In genomic region chr1:29470087-29470787, GRCh38 we compare ENCODE assay signal across 20 cellular contexts.
A peak's percentile ranks its signal among the peaks of the same experiment; 100 is the strongest.
DNase-seq lines count a peak whose midpoint lies in the region; ATAC-seq and TF ChIP-seq lines count a peak whose summit lies in the region.
"Had no signal": no experiment of that assay in that cellular context is flagged by ENCODE, and none has a peak within 500 bp of the region (broad histone marks: within the 10 kb centered on the region; RNA-seq: fewer than 3 reads in every experiment).

No MANE protein-coding gene starts in this region.

- intact Hi-C loops in natural killer cell (cut with micrococcal nuclease), result no loop called here
- intact Hi-C loops in psoas muscle (cut with DNase I), result no loop called here

- H3K4me1 ChIP-seq in endodermal cell (ENCODE audit: control insufficient read depth, insufficient read depth, low read length) (peaks cover 24% of the 10 kb centered on the region), psoas muscle (no peaks in the 10 kb centered on the region)
- H3K4me1 ChIP-seq: vagina had no signal

- WGBS in endodermal cell (ENCODE audit: insufficient coverage in 1 of 2, insufficient read length in 1 of 2), 2 experiments, result 73 to 90% methylated on average over 4 to 9 of the region's 9 CpGs
- WGBS in psoas muscle, 3 donors, result 54 to 63% (median 59%) methylated on average over 9 of the region's 9 CpGs

- H3K36me3 ChIP-seq in endodermal cell (ENCODE audit: control insufficient read depth, insufficient read depth, low read length) (no peaks in the 10 kb centered on the region), psoas muscle (ENCODE audit: insufficient read depth in 1 of 2, low read depth in 1 of 2) (no peaks in the 10 kb centered on the region)
- H3K36me3 ChIP-seq: thoracic aorta, vagina had no signal

- TF ChIP-seq CTCF in natural killer cell (IDR thresholded peaks at IDR 0.05) (no peak), endodermal cell (conservative IDR thresholded peaks at IDR 0.05) (no peak), psoas muscle (IDR thresholded peaks at IDR 0.05) (no peak)

- no peak overlapping the region for H3K4me3 ChIP-seq in endodermal cell (ENCODE audit: low read length)
- no peak overlapping the region for H3K4me3 ChIP-seq in psoas muscle
- H3K4me3 ChIP-seq: thoracic aorta, vagina had no signal

- DNase-seq in natural killer cell treated with Interleukin-12 subunit alpha and Interleukin-12 subunit beta and Interleukin-15 and Interleukin-18, amount 100 ng/mL, for 72 hours (ENCODE audit: low spot score), result peak; percentile 26
- no peak for DNase-seq in natural killer cell
- peak; percentile 78 for DNase-seq in NCI-H524 treated with DMSO at 0.1 percent for 48 hours (lab: John Stamatoyannopoulos, UW)
- peak; percentile 39 for DNase-seq in endodermal cell
- no peak for DNase-seq in psoas muscle
- DNase-seq: activated CD4-positive, alpha-beta memory T cell treated with anti-CD3 and anti-CD28 coated beads for 36 hours; HFFc6; IMR-90; naive B cell; NCI-H1105 treated with DMSO at 0.1 percent for 48 hours; NCI-H526 treated with DMSO at 0.1 percent for 48 hours; stimulated activated CD4-positive, alpha-beta T cell treated with anti-CD3 and anti-CD28 coated beads, Interleukin-4, amount 100 ng/mL, for 24 hours; stimulated activated naive B cell treated with anti-CD40 and anti-IgM and Interleukin-4, amounts not matched to agents 10 μg/mL and 1 μg/mL and 100 μg/mL, for 72 hours had no signal

- H3K27me3 ChIP-seq in endodermal cell (ENCODE audit: control insufficient read depth, insufficient read depth, low read length, poor library complexity, severe bottlenecking), result no peaks in the 10 kb centered on the region
- peaks cover 0 to 20% (median 0%) of the 10 kb centered on the region in 3 donors for H3K27me3 ChIP-seq in psoas muscle (ENCODE audit: insufficient read depth in 3 of 3, low read length in 2 of 3)
- H3K27me3 ChIP-seq: vagina had no signal

- no peaks in the 10 kb centered on the region for H3K4me1 Mint-ChIP-seq in natural killer cell treated with Interleukin-12 subunit alpha and Interleukin-12 subunit beta and Interleukin-15 and Interleukin-18, amount 100 ng/mL, for 72 hours (ENCODE audit: low read depth in 2 of 2)
- H3K4me1 Mint-ChIP-seq in natural killer cell (no peaks in the 10 kb centered on the region), endodermal cell (peaks cover 56% of the 10 kb centered on the region)
- H3K4me1 Mint-ChIP-seq: CD14-positive monocyte; central memory CD8-positive, alpha-beta T cell; naive B cell; stimulated activated naive B cell treated with anti-CD40 and anti-IgM and Interleukin-4, amounts not matched to agents 10 μg/mL and 1 μg/mL and 100 μg/mL, for 72 hours had no signal

- H3K9me3 ChIP-seq in endodermal cell (ENCODE audit: control insufficient read depth, low read length) (peaks cover 9% of the 10 kb centered on the region), psoas muscle (peaks cover 3% of the 10 kb centered on the region)
- H3K9me3 ChIP-seq: thoracic aorta, vagina had no signal

- peaks cover 2% of the 10 kb centered on the region for H3K36me3 Mint-ChIP-seq in natural killer cell treated with Interleukin-12 subunit alpha and Interleukin-12 subunit beta and Interleukin-15 and Interleukin-18, amount 100 ng/mL, for 72 hours
- H3K36me3 Mint-ChIP-seq in natural killer cell, result no peaks in the 10 kb centered on the region
- no peaks in the 10 kb centered on the region for H3K36me3 Mint-ChIP-seq in endodermal cell (ENCODE audit: low read depth)
- H3K36me3 Mint-ChIP-seq: activated CD4-positive, alpha-beta memory T cell treated with anti-CD3 and anti-CD28 coated beads for 36 hours; CD14-positive monocyte; stimulated activated naive B cell treated with anti-CD40 and anti-IgM and Interleukin-4, amounts not matched to agents 10 μg/mL and 1 μg/mL and 100 μg/mL, for 72 hours had no signal

- H3K27ac ChIP-seq in endodermal cell (ENCODE audit: low read depth, low read length) (no peak overlapping the region), psoas muscle (no peak overlapping the region)
- H3K27ac ChIP-seq: thoracic aorta, vagina had no signal

- no peak overlapping the region for H3K4me3 Mint-ChIP-seq in natural killer cell treated with Interleukin-12 subunit alpha and Interleukin-12 subunit beta and Interleukin-15 and Interleukin-18, amount 100 ng/mL, for 72 hours
- H3K4me3 Mint-ChIP-seq in natural killer cell (no peak overlapping the region), endodermal cell (no peak overlapping the region)
- H3K4me3 Mint-ChIP-seq: activated CD4-positive, alpha-beta memory T cell treated with anti-CD3 and anti-CD28 coated beads for 36 hours; CD14-positive monocyte; central memory CD8-positive, alpha-beta T cell; HFFc6; stimulated activated naive B cell treated with anti-CD40 and anti-IgM and Interleukin-4, amounts not matched to agents 10 μg/mL and 1 μg/mL and 100 μg/mL, for 72 hours; WTC11 had no signal

- H3K27ac Mint-ChIP-seq in natural killer cell treated with Interleukin-12 subunit alpha and Interleukin-12 subunit beta and Interleukin-15 and Interleukin-18, amount 100 ng/mL, for 72 hours, result no peak overlapping the region
- H3K27ac Mint-ChIP-seq in natural killer cell (no peak overlapping the region), endodermal cell (no peak overlapping the region)
- H3K27ac Mint-ChIP-seq: activated CD4-positive, alpha-beta memory T cell treated with anti-CD3 and anti-CD28 coated beads for 36 hours; CD14-positive monocyte; HFFc6; naive B cell; stimulated activated naive B cell treated with anti-CD40 and anti-IgM and Interleukin-4, amounts not matched to agents 10 μg/mL and 1 μg/mL and 100 μg/mL, for 72 hours; WTC11 had no signal

- H3K9ac ChIP-seq in endodermal cell (ENCODE audit: extremely low read depth, low read length, poor library complexity, severe bottlenecking), result no peak overlapping the region

- peak in 1 of 2 donors; percentile 28 for ATAC-seq in natural killer cell treated with Interleukin-12 subunit alpha and Interleukin-12 subunit beta and Interleukin-15 and Interleukin-18, amount 100 ng/mL, for 72 hours
- ATAC-seq in natural killer cell (no peak), psoas muscle (no peak), GM19324 (IDR thresholded peaks at IDR 0.05; ENCODE audit: low FRiP score, unreplicated experiment) (no peak)
- ATAC-seq in activated CD4-positive, CD25-positive, alpha-beta regulatory T cell treated with anti-CD3 and anti-CD28 coated beads, Interleukin-2, amount 50 U/mL, for 24 hours, result no peak
- ATAC-seq: stimulated activated naive B cell treated with anti-CD40 and anti-IgM and Interleukin-4, amounts not matched to agents 10 μg/mL and 1 μg/mL and 100 μg/mL, for 72 hours; WTC11 had no signal

- H3K9me3 Mint-ChIP-seq in natural killer cell treated with Interleukin-12 subunit alpha and Interleukin-12 subunit beta and Interleukin-15 and Interleukin-18, amount 100 ng/mL, for 72 hours, result peaks cover 3% of the 10 kb centered on the region
- H3K9me3 Mint-ChIP-seq in natural killer cell, result peaks cover 0 to under 1% of the 10 kb centered on the region in 2 donors
- H3K9me3 Mint-ChIP-seq in endodermal cell, result peaks cover 14% of the 10 kb centered on the region

- H3K27me3 Mint-ChIP-seq in natural killer cell treated with Interleukin-12 subunit alpha and Interleukin-12 subunit beta and Interleukin-15 and Interleukin-18, amount 100 ng/mL, for 72 hours, result peaks cover 18 to 33% of the 10 kb centered on the region in 2 donors
- H3K27me3 Mint-ChIP-seq in natural killer cell (ENCODE audit: low read depth in 2 of 2) (peaks cover 23 to 59% of the 10 kb centered on the region in 2 donors), endodermal cell (ENCODE audit: insufficient read depth) (peaks cover 4% of the 10 kb centered on the region)

Comparison
In these comparisons a context has a peak if more than half of its experiments do, and no peak if none do; other contexts are left out.
1. DNase-seq: peak in natural killer cell treated with Interleukin-12 subunit alpha and Interleukin-12 subunit beta and Interleukin-15 and Interleukin-18, amount 100 ng/mL, for 72 hours (single experiment), NCI-H524 treated with DMSO at 0.1 percent for 48 hours (single experiment) and endodermal cell (single experiment); none in natural killer cell (single experiment) and psoas muscle (0 of 2).